1 cellular context compared by ENCODE assay signal in genomic region chrX:17743913-17744312, GRCh38.
TF ChIP-seq lines count a peak whose summit lies in the region.

No MANE protein-coding gene starts in this region.

TF ChIP-seq in HEK293, 187 proteins besides CTCF, POLR2A, EP300 and RAD21 (continued from another document):
- peak; percentile 18; the same call in 1 of the 2 replicates for TF ChIP-seq PRDM6 (tag by site-specific recombination; IDR thresholded peaks at IDR 0.05)
